Comparison of ENCODE assay signal across 1 cellular context in the genomic region with DNA sequence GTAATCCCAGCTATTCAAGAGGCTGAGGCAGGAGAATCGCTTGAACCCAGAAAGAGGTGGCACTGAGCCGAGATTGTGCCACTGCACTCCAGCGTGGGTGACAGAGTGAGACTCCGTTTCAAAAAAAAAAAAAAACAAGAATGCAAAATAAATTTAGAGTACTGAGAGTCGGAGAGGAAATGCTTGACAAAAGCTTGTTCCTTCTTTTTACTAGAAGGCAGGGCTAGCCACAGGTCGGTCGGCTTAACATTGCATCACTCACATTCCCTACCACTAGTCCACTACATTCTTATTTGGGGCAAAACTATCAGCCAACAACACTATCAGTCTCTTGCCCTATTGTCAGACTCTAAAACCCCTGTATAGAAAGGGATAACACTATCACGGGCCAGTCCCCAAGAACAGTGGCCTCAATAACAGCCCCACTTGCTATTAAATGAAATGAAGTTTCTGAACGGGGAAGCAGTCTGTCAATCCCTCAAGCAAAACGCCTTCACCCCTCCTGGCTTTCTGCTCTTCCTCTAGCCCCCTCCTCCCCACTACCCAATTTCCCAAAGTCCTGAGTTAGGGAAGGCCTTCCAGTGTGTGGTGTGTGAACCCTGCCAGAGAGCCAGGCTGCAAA.
TF ChIP-seq lines count a peak whose summit lies in the region.

No MANE protein-coding gene starts in this region.

TF ChIP-seq in WTC11, 78 proteins besides CTCF, POLR2A, EP300 and RAD21:
- TF ChIP-seq, protein P1, sequence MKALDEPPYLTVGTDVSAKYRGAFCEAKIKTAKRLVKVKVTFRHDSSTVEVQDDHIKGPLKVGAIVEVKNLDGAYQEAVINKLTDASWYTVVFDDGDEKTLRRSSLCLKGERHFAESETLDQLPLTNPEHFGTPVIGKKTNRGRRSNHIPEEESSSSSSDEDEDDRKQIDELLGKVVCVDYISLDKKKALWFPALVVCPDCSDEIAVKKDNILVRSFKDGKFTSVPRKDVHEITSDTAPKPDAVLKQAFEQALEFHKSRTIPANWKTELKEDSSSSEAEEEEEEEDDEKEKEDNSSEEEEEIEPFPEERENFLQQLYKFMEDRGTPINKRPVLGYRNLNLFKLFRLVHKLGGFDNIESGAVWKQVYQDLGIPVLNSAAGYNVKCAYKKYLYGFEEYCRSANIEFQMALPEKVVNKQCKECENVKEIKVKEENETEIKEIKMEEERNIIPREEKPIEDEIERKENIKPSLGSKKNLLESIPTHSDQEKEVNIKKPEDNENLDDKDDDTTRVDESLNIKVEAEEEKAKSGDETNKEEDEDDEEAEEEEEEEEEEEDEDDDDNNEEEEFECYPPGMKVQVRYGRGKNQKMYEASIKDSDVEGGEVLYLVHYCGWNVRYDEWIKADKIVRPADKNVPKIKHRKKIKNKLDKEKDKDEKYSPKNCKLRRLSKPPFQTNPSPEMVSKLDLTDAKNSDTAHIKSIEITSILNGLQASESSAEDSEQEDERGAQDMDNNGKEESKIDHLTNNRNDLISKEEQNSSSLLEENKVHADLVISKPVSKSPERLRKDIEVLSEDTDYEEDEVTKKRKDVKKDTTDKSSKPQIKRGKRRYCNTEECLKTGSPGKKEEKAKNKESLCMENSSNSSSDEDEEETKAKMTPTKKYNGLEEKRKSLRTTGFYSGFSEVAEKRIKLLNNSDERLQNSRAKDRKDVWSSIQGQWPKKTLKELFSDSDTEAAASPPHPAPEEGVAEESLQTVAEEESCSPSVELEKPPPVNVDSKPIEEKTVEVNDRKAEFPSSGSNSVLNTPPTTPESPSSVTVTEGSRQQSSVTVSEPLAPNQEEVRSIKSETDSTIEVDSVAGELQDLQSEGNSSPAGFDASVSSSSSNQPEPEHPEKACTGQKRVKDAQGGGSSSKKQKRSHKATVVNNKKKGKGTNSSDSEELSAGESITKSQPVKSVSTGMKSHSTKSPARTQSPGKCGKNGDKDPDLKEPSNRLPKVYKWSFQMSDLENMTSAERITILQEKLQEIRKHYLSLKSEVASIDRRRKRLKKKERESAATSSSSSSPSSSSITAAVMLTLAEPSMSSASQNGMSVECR (CRISPR knock-in tag; IDR thresholded peaks at IDR 0.05; ENCODE audit: borderline replicate concordance): peak; percentile 26; the same call in 1 of the 2 replicates
- TF ChIP-seq GABPB1 (CRISPR knock-in tag; IDR thresholded peaks at IDR 0.05): peak; percentile 89
- TF ChIP-seq NFATC4 (CRISPR knock-in tag; IDR thresholded peaks at IDR 0.05): 0 out of 2 replicates have a peak, but pooled peaks have one; percentile 30
- TF ChIP-seq ZNF138 (CRISPR knock-in tag; conservative IDR thresholded peaks at IDR 0.05): no peak
